In the genomic region with DNA sequence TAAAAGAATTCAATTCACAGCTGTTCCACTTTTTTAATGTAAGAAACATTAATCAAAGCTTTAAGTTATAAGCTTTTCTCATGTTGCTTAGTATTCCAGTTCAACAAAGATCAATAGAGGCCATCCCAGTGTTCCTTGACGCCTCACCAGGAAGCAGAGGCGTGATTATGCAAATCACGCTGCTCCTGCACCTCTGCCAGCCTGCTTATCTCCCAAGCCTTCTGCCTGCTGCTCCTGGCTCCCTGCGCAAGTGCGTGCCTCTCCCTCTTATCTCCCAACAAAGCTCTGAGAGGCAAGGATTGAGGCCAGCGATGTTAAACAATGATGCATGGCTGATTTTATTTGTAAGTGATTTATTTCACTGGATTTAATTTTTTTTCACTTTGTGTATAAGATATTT, we compare ENCODE assay signal across 9 cellular contexts.
DNase-seq lines count a peak whose midpoint lies in the region; ATAC-seq and FAIRE-seq lines count a peak whose summit lies in the region.
"Had no signal": no experiment of that assay in that cellular context is flagged by ENCODE, and none has a peak within 500 bp of the region (broad histone marks: within the 10 kb centered on the region; RNA-seq: fewer than 3 reads in every experiment).

No MANE protein-coding gene starts in this region.

- DNase-seq in DMS153 (lab: John Stamatoyannopoulos, UW), result peak; percentile 77
- peak; percentile 61 for DNase-seq in NCI-H2107 (lab: John Stamatoyannopoulos, UW)
- peak; percentile 41 for DNase-seq in amniotic epithelial cell (ENCODE audit: low read depth)
- DNase-seq in RPMI8226, result no peak
- DNase-seq: mesenchymal stem cell had no signal

- ATAC-seq in HG03196 (IDR thresholded peaks at IDR 0.05; ENCODE audit: unreplicated experiment) (no peak), GM21381 (IDR thresholded peaks at IDR 0.05; ENCODE audit: unreplicated experiment) (no peak), HG03342 (IDR thresholded peaks at IDR 0.05; ENCODE audit: unreplicated experiment) (no peak)

- FAIRE-seq in islet of Langerhans (lab: Jason Lieb, UNC), result peak; percentile 97
